ENCODE assay signal across 8 cellular contexts in the genomic region with DNA sequence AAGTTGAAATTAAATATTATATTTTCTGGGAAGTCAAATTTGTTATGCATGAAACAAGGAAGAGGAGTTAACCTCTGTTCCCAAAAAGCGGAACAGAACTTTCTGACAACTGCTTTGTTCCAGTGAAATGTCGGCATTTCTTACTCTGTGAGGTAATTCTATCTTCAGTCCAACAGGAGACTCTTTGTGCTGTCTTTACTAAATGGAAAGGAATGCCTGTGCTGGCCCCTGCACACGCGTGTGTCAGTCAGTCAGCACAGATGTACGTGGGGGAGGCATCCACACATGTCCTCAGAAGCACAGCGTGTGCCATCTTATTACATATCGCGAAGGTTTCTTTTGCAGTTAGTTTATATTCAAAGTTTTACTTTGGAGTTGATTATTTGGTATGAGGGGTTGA. TPM values are rescaled to one million over a fixed set of nuclear protein-coding genes. Genes with fewer than 3 reads are reported as not detected.
A peak's percentile ranks its signal among the peaks of the same experiment; 100 is the strongest.
DNase-seq lines count a peak whose midpoint lies in the region; FAIRE-seq and TF ChIP-seq lines count a peak whose summit lies in the region.

No MANE protein-coding gene starts in this region.

- WGBS in stomach, 5 donors: 17 to 30% (median 21%) methylated on average over 8 of the region's 8 CpGs

- DNase-seq in bronchial epithelial cell (ENCODE audit: low read depth) (peak; percentile 68), kidney tubule cell (ENCODE audit: low spot score) (peak; percentile 84), stomach (no peak), GM19238 (ENCODE audit: insufficient read length, low spot score) (no peak), HK-2 (ENCODE audit: unreplicated experiment) (no peak), NCI-H1092 treated with DMSO at 0.1 percent for 48 hours (lab: John Stamatoyannopoulos, UW) (no peak), DMS53 treated with DMSO at 0.1 percent for 48 hours (lab: John Stamatoyannopoulos, UW; ENCODE audit: unreplicated experiment) (no peak)

- no peaks in the 10 kb centered on the region for H3K9me3 ChIP-seq in HUES48 (ENCODE audit: control insufficient read depth, insufficient read depth, low read length)
- H3K9me3 ChIP-seq in stomach: no peaks in the 10 kb centered on the region

- H3K27ac ChIP-seq in HUES48 (ENCODE audit: low read depth, low read length) (no peak overlapping the region), stomach (peak overlapping the region; percentile 66 to 91 (median 81))

- no peak for TF ChIP-seq EP300 in stomach (IDR thresholded peaks at IDR 0.05)

- TF ChIP-seq CTCF in bronchial epithelial cell (IDR thresholded peaks at IDR 0.05; ENCODE audit: insufficient read depth, low read length, severe bottlenecking) (peak; percentile 34), stomach (IDR thresholded peaks at IDR 0.05) (no peak)

- no peaks in the 10 kb centered on the region for H3K27me3 ChIP-seq in HUES48 (ENCODE audit: control insufficient read depth, insufficient read depth, low read length)
- no peaks in the 10 kb centered on the region for H3K27me3 ChIP-seq in bronchial epithelial cell (ENCODE audit: control insufficient read depth, insufficient read depth, low read length)
- H3K27me3 ChIP-seq in stomach: no peaks in the 10 kb centered on the region

- no peak for FAIRE-seq in bronchial epithelial cell (lab: Jason Lieb, UNC)

- H3K36me3 ChIP-seq in HUES48 (ENCODE audit: control insufficient read depth, insufficient read depth, low read length) (peaks cover 38% of the 10 kb centered on the region), bronchial epithelial cell (ENCODE audit: control insufficient read depth, insufficient read depth, low read length) (peaks cover 15% of the 10 kb centered on the region), stomach (peaks cover 27 to 33% (median 30%) of the 10 kb centered on the region in 4 donors)

- intact Hi-C loops in stomach (cut with DNase I; ENCODE audit: low total_unique reads): no loop called here

- H3K4me1 ChIP-seq in HUES48 (ENCODE audit: control insufficient read depth, insufficient read depth, low read length) (peaks cover 47% of the 10 kb centered on the region), stomach (peaks cover 8 to 50% (median 30%) of the 10 kb centered on the region in 4 donors)

- H3K9ac ChIP-seq in HUES48 (ENCODE audit: low read depth, low read length): no peak overlapping the region

- TF ChIP-seq POLR2A in stomach (IDR thresholded peaks at IDR 0.05): no peak

- H3K4me3 ChIP-seq in HUES48 (ENCODE audit: low read depth, low read length) (peak overlapping the region; percentile 54; the same call in 1 of the 2 replicates), bronchial epithelial cell (ENCODE audit: low read depth, low read length) (peak overlapping the region; percentile 58), stomach (peak overlapping the region; percentile 49 to 60 (median 53))

RNA-seq across cellular contexts. Expression of gene NET1, which starts 37.5 kb away (rescaled TPM):
- 45.8 and 118 TPM in 2 replicates for total RNA-seq in bronchial epithelial cell
- total RNA-seq in stomach: 100 to 1,000 TPM in 1 of 5 donors, 10 to 100 TPM in 4; 60.0 to 246 (median 83.4) TPM
- polyA plus RNA-seq in stomach: 100 to 1,000 TPM in 1 of 3 donors, 10 to 100 TPM in 2; 50.2 to 122 (median 89.6) TPM

RNA-seq across cellular contexts. Expression of gene TUBAL3, which starts 45.2 kb away (rescaled TPM):
- 0.26 TPM in 2 replicates for total RNA-seq in bronchial epithelial cell
- 10 to 100 TPM in 1 of 5 donors, 1 to 10 TPM in 1, not detected in 3; 1.7 to 11.3 TPM for total RNA-seq in stomach
- under 1 TPM in 2 of 3 donors, not detected in 1; 0.13 to 0.19 TPM for polyA plus RNA-seq in stomach

RNA-seq across cellular contexts. Expression of gene CALML5, which starts 49.5 kb away (rescaled TPM):
- total RNA-seq in bronchial epithelial cell (0.79 and 4.4 TPM in 2 replicates), stomach (under 1 TPM in 1 of 5 donors, not detected in 4; 0.92 TPM)
- 10 to 100 TPM in 1 of 3 donors, 1 to 10 TPM in 1, not detected in 1; 2.4 to 16.2 TPM for polyA plus RNA-seq in stomach

Comparison
In these comparisons a context has a peak if more than half of its experiments do, and no peak if none do; other contexts are left out.
1. DNase-seq: peak in bronchial epithelial cell (single experiment) and kidney tubule cell (single experiment); none in stomach (single experiment), GM19238 (single experiment), HK-2 (single experiment), NCI-H1092 treated with DMSO at 0.1 percent for 48 hours (single experiment) and DMS53 treated with DMSO at 0.1 percent for 48 hours (single experiment).
2. Peak in every context shown above with its lines, with median percentiles within 50 percentile points of each other: H3K4me3 ChIP-seq.